8 cellular contexts compared by ENCODE assay signal in the genomic region with DNA sequence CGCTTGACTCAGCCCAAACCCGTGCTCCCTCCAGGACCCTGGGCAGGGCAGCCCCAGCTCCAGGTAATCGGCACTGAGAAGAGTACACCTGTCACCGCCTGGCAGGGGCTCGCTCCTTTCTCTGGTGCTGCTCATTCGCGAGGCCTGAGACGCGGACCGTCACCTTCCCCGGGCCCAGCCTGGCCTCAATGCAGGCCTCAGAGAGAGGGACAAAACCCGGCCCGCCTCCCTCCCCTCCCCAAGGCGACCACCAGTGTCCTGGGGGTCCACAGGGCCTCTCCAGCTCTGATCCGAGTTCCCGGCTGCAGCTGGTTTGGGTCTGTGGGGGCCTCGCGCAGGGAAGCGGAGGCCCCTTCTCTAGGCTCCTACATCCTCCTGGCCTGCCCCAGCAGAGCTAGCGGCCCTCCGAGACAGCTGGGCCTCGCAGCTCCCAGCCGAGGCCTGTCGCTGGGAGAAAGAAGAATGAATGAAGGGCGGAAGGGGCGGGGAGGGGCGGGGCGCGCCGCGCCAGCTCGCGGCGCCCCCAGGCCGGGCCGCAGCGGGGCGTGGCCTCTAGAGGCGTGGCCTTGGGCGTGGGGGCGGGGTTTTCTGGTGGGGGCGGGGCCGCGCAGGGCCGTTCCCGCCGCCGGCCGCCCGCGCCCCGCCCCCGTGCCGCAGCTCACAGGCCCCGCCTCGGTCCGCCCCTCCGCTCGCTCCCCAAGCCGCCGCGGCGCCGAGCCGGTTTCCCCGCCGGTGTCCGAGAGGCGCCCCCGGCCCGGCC. TPM values are rescaled to one million over a fixed set of nuclear protein-coding genes. Genes with fewer than 3 reads are reported as not detected.
DNase-seq lines count a peak whose midpoint lies in the region; ATAC-seq and TF ChIP-seq lines count a peak whose summit lies in the region.

A gene (plus strand): TSS at position 688 of the 760 bp plus-strand sequence. CDS start 187 bp downstream, outside the sequence.

- peaks cover 29% of the 10 kb centered on the region for H3K79me2 ChIP-seq in PC-9 (ENCODE audit: low read depth)

- H3K4me3 Mint-ChIP-seq in activated T-cell treated with anti-CD3 and anti-CD28 coated beads, Interleukin-2, amount 50 U/mL, for 24 hours: peak within 1 kb of the TSS; percentile 85

- no peak for TF ChIP-seq CTCF in PC-9 (conservative IDR thresholded peaks at IDR 0.05)

- peaks cover 6% of the 10 kb centered on the region; the same call in 1 of the 2 replicates for H4K20me1 ChIP-seq in PC-9 (ENCODE audit: insufficient read depth)

- H3K27me3 Mint-ChIP-seq in activated T-cell treated with anti-CD3 and anti-CD28 coated beads, Interleukin-2, amount 50 U/mL, for 24 hours: no peaks in the 10 kb centered on the region

- H3K27ac Mint-ChIP-seq in activated T-cell treated with anti-CD3 and anti-CD28 coated beads, Interleukin-2, amount 50 U/mL, for 24 hours: peak within 1 kb of the TSS; percentile 91

- peak; percentile 60 for ATAC-seq in GM21360 (IDR thresholded peaks at IDR 0.05; ENCODE audit: unreplicated experiment)
- ATAC-seq in esophagus mucosa: peak; percentile 90

- H3K27ac ChIP-seq in HUES64 (ENCODE audit: low read depth, low read length) (peak within 1 kb of the TSS; percentile 72), PC-9 (peak within 1 kb of the TSS; percentile 62), muscle layer of colon (ENCODE audit: low read depth, low read length) (peak within 1 kb of the TSS; percentile 58)

- BruUV-seq in PC-9 (replicated peaks; lab: Mats Ljungman, UMichigan): TSS peak; percentile 29

- H2AFZ ChIP-seq in PC-9: peak within 1 kb of the TSS; percentile 85

- H3K9ac ChIP-seq in HUES64 (ENCODE audit: low read depth, low read length) (peak within 1 kb of the TSS; percentile 73), muscle layer of colon (ENCODE audit: low read length) (no peak within 1 kb of the TSS)

- peaks cover 21% of the 10 kb centered on the region for H3K36me3 ChIP-seq in HUES64 (ENCODE audit: insufficient read depth, low read length)
- peaks cover 11% of the 10 kb centered on the region; the same call in 1 of the 2 replicates for H3K36me3 ChIP-seq in PC-9 (ENCODE audit: low read depth)
- no peaks in the 10 kb centered on the region for H3K36me3 ChIP-seq in muscle layer of colon (ENCODE audit: insufficient read depth, low read length)

- H3K4me3 ChIP-seq in HUES64 (ENCODE audit: low read length): peak within 1 kb of the TSS; percentile 69
- peak within 1 kb of the TSS; percentile 97 for H3K4me3 ChIP-seq in PC-9
- H3K4me3 ChIP-seq in muscle layer of colon (ENCODE audit: low read depth in 1 of 2, low read length in 2 of 2): peak within 1 kb of the TSS; percentile 42 to 66

- H3K4me1 ChIP-seq in HUES64 (ENCODE audit: insufficient read depth, low read length) (peaks cover 7% of the 10 kb centered on the region; the same call in 1 of the 2 replicates), PC-9 (replicated peaks; ENCODE audit: insufficient read depth) (peaks cover 32% of the 10 kb centered on the region), muscle layer of colon (ENCODE audit: insufficient read depth, low read length) (peaks cover 9% of the 10 kb centered on the region)

- intact Hi-C loops in PC-9 (cut with micrococcal nuclease; ENCODE audit: unreplicated experiment): no loop called here

- POLR2A ChIA-PET in PC-9 (lab: Charles Lee; ENCODE audit: unreplicated experiment): interaction anchor here (0.5 to 0.6 kb wide), 5 partner anchors 20 to 300 kb away, joined by 3 to 14 read pairs (median 4); a partner anchor contains a TSS

- WGBS in HUES64: 7% methylated on average over 71 of the region's 71 CpGs

- H3K4me1 Mint-ChIP-seq in activated T-cell treated with anti-CD3 and anti-CD28 coated beads, Interleukin-2, amount 50 U/mL, for 24 hours (ENCODE audit: low read depth): peaks cover 15% of the 10 kb centered on the region

- CTCF ChIA-PET in PC-9 (lab: Charles Lee): interaction anchor here (0.6 to 1.1 kb wide), 7 partner anchors 29 to 220 kb away, joined by 3 to 8 read pairs (median 4); no protein-coding TSS in a partner anchor

- peaks cover 21% of the 10 kb centered on the region for H3K36me3 Mint-ChIP-seq in activated T-cell treated with anti-CD3 and anti-CD28 coated beads, Interleukin-2, amount 50 U/mL, for 24 hours (ENCODE audit: low read depth)

- peak within 1 kb of the TSS; percentile 96 for H3K4me2 ChIP-seq in PC-9

- H3K9me2 ChIP-seq in PC-9 (ENCODE audit: insufficient read depth): no peaks in the 10 kb centered on the region

- peak; percentile 92 for DNase-seq in COLO829 (ENCODE audit: low spot score)
- peak in 1 of 2 experiments; percentile 89 for DNase-seq in PC-9
- peak; percentile 91 for DNase-seq in activated T-cell treated with anti-CD3 and anti-CD28 coated beads, Interleukin-2, amount 50 U/mL, for 24 hours
- DNase-seq in stimulated activated CD8-positive, alpha-beta memory T cell treated with anti-CD3 and anti-CD28 coated beads, Interleukin-4, amount 100 ng/mL, for 48 hours: peak; percentile 84

- H3K27me3 ChIP-seq in HUES64 (ENCODE audit: insufficient read depth, low read length) (no peaks in the 10 kb centered on the region), PC-9 (ENCODE audit: insufficient read depth, low read depth) (no peaks in the 10 kb centered on the region), muscle layer of colon (ENCODE audit: control insufficient read depth in 1 of 2, insufficient read depth in 2 of 2, low read length in 2 of 2) (no peaks in the 10 kb centered on the region)

- H3F3A ChIP-seq in PC-9 (ENCODE audit: insufficient read depth, low read depth): peaks cover 28% of the 10 kb centered on the region

- no peaks in the 10 kb centered on the region for H3K9me3 Mint-ChIP-seq in activated T-cell treated with anti-CD3 and anti-CD28 coated beads, Interleukin-2, amount 50 U/mL, for 24 hours

- H3K9me3 ChIP-seq in HUES64 (ENCODE audit: insufficient read depth, low read depth, low read length) (no peaks in the 10 kb centered on the region), PC-9 (ENCODE audit: insufficient read depth, low read depth) (no peaks in the 10 kb centered on the region), muscle layer of colon (ENCODE audit: low read length) (no peaks in the 10 kb centered on the region)

RNA-seq across cellular contexts. Expression of the gene that starts here (rescaled TPM):
- polyA plus RNA-seq in HUES64 (2013, experiment 1 of 2): 46.1 TPM
- polyA plus RNA-seq in HUES64 (2013, experiment 2 of 2): 54.0 TPM
- total RNA-seq in PC-9 (2021) (128 and 148 TPM in 2 replicates), esophagus mucosa (10.2 TPM)

Comparison
In these comparisons a context has a peak if more than half of its experiments do, and no peak if none do; other contexts are left out.
1. RNA of the gene that starts here (total RNA-seq): 128 to 148 TPM in PC-9; 10.2 TPM in esophagus mucosa (single experiment); every median in the first group is over 10 times any median in the second.
2. Peak in every context shown above with its lines, with median percentiles within 50 percentile points of each other: H3K27ac ChIP-seq and H3K4me3 ChIP-seq.